9 cellular contexts compared by ENCODE assay signal in genomic region chr10:97072851-97073665, GRCh38.
DNase-seq lines count a peak whose midpoint lies in the region; ATAC-seq, FAIRE-seq and TF ChIP-seq lines count a peak whose summit lies in the region.
"Had no signal": no experiment of that assay in that cellular context is flagged by ENCODE, and none has a peak within 500 bp of the region (broad histone marks: within the 10 kb centered on the region; RNA-seq: fewer than 3 reads in every experiment).

No MANE protein-coding gene starts in this region.

- dilution Hi-C loops in endothelial cell of umbilical vein (cut with MboI; ENCODE audit: extremely low pct_ligation_motif_present, low sequenced_read_pairs), result no loop called here

- H3K27ac ChIP-seq in endothelial cell of umbilical vein (ENCODE audit: insufficient read depth, low read depth, low read length), result no peak overlapping the region

- POLR2A ChIA-PET in endothelial cell of umbilical vein (lab: Charles Lee), result no interaction called here

- H3K36me3 ChIP-seq in endothelial cell of umbilical vein (ENCODE audit: control insufficient read depth in 2 of 2, extremely low read depth in 1 of 2, insufficient read depth in 2 of 2, low read length in 2 of 2), result no peaks in the 10 kb centered on the region

- ATAC-seq in HG03135 (IDR thresholded peaks at IDR 0.05; ENCODE audit: unreplicated experiment), result peak; percentile 53
- peak; percentile 74 for ATAC-seq in activated CD8-positive, alpha-beta memory T cell treated with anti-CD3 and anti-CD28 coated beads, Interleukin-2, amount 10 ng/mL, durations not matched to agents 7 days and 5 days

- CTCF ChIA-PET in activated CD8-positive, alpha-beta memory T cell treated with anti-CD3 and anti-CD28 coated beads, Interleukin-2, amount 10 ng/mL, durations not matched to agents 7 days and 5 days (lab: Charles Lee), result interaction anchor here (0.5 to 6.5 kb wide), 51 partner anchors 9 to 698 kb away, joined by 3 to 158 read pairs (median 5); partner anchors contain the start of gene ARHGAP19
- CTCF ChIA-PET in endothelial cell of umbilical vein (lab: Charles Lee), result interaction anchor here (0.5 to 8.5 kb wide), 79 partner anchors 9 to 677 kb away, joined by 3 to 397 read pairs (median 5); partner anchors contain the start of genes ARHGAP19, FRAT1, FRAT2 and RRP12

- TF ChIP-seq CTCF in endothelial cell of umbilical vein (IDR thresholded peaks at IDR 0.05; ENCODE audit: extremely low read depth in 1 of 2, insufficient read depth in 1 of 2, low read depth in 1 of 2, low read length in 2 of 2), result peak; percentile 88 to 95

- FAIRE-seq in endothelial cell of umbilical vein (lab: Jason Lieb, UNC), result peak; percentile 81

- no peak overlapping the region for H3K27ac Mint-ChIP-seq in activated CD8-positive, alpha-beta memory T cell treated with anti-CD3 and anti-CD28 coated beads, Interleukin-2, amount 10 ng/mL, durations not matched to agents 7 days and 5 days
- H3K27ac Mint-ChIP-seq: activated naive CD4-positive, alpha-beta T cell treated with anti-CD3 and anti-CD28 coated beads, Interleukin-2, amount 50 U/mL, for 24 hours had no signal

- TF ChIP-seq POLR2A in endothelial cell of umbilical vein (IDR thresholded peaks at IDR 0.05; ENCODE audit: low read depth, low read length), result no peak

- peaks cover 12% of the 10 kb centered on the region for H3K4me1 Mint-ChIP-seq in activated CD8-positive, alpha-beta memory T cell treated with anti-CD3 and anti-CD28 coated beads, Interleukin-2, amount 10 ng/mL, durations not matched to agents 7 days and 5 days

- H2AFZ ChIP-seq in endothelial cell of umbilical vein (ENCODE audit: low read depth, low read length), result no peak overlapping the region

- BruUV-seq in endothelial cell of umbilical vein (replicated peaks; lab: Mats Ljungman, UMichigan), result no TSS peak

- H3K27me3 Mint-ChIP-seq in activated CD8-positive, alpha-beta memory T cell treated with anti-CD3 and anti-CD28 coated beads, Interleukin-2, amount 10 ng/mL, durations not matched to agents 7 days and 5 days, result peaks cover 12% of the 10 kb centered on the region

- H3K4me3 ChIP-seq in endothelial cell of umbilical vein (replicated peaks in 1 of 3; ENCODE audit: insufficient read depth in 1 of 3, low read depth in 1 of 3, low read length in 3 of 3), result no peak overlapping the region

- H3K9me1 ChIP-seq in endothelial cell of umbilical vein (replicated peaks; ENCODE audit: control insufficient read depth, extremely low read depth, insufficient read depth, low read length), result no peaks in the 10 kb centered on the region

- no peak overlapping the region for H3K4me3 Mint-ChIP-seq in activated CD8-positive, alpha-beta memory T cell treated with anti-CD3 and anti-CD28 coated beads, Interleukin-2, amount 10 ng/mL, durations not matched to agents 7 days and 5 days
- H3K4me3 Mint-ChIP-seq: activated naive CD4-positive, alpha-beta T cell treated with anti-CD3 and anti-CD28 coated beads, Interleukin-2, amount 50 U/mL, for 24 hours had no signal

- no peaks in the 10 kb centered on the region for H3K4me1 ChIP-seq in endothelial cell of umbilical vein (ENCODE audit: control insufficient read depth, extremely low read depth, insufficient read depth, low read length)

- peaks cover 2 to 4% of the 10 kb centered on the region in 2 experiments for H3K27me3 ChIP-seq in endothelial cell of umbilical vein (ENCODE audit: control insufficient read depth in 2 of 2, insufficient read depth in 2 of 2, low read length in 2 of 2)

- H3K79me2 ChIP-seq in endothelial cell of umbilical vein (ENCODE audit: control insufficient read depth, insufficient read depth, low read length), result no peaks in the 10 kb centered on the region

- H3K4me2 ChIP-seq in endothelial cell of umbilical vein (ENCODE audit: insufficient read depth, low read length), result no peak overlapping the region

- peaks cover 3% of the 10 kb centered on the region for H3K36me3 Mint-ChIP-seq in activated CD8-positive, alpha-beta memory T cell treated with anti-CD3 and anti-CD28 coated beads, Interleukin-2, amount 10 ng/mL, durations not matched to agents 7 days and 5 days
- H3K36me3 Mint-ChIP-seq: activated naive CD4-positive, alpha-beta T cell treated with anti-CD3 and anti-CD28 coated beads, Interleukin-2, amount 50 U/mL, for 24 hours had no signal

- intact Hi-C loops in endothelial cell of umbilical vein (cut with micrococcal nuclease), result loop anchor here (1.0 to 10.0 kb wide), 5 partner anchors 44 to 262 kb away; partner anchors contain the start of gene FRAT2

- DNase-seq in COR-L47 (lab: John Stamatoyannopoulos, UW) (peak; percentile 42), NOMO-1 treated with DMSO at 0.1 percent for 48 hours (lab: John Stamatoyannopoulos, UW; ENCODE audit: unreplicated experiment) (peak; percentile 55), endothelial cell of umbilical vein (ENCODE audit: low read depth, low spot score) (peak; percentile 78), mucosa of gallbladder (ENCODE audit: low spot score) (peak; percentile 85), GF-D8 (lab: John Stamatoyannopoulos, UW) (no peak)
- peak; percentile 86 for DNase-seq in activated CD8-positive, alpha-beta memory T cell treated with anti-CD3 and anti-CD28 coated beads, Interleukin-2, amount 10 ng/mL, durations not matched to agents 7 days and 5 days
- DNase-seq in stimulated activated CD8-positive, alpha-beta memory T cell treated with anti-CD3 and anti-CD28 coated beads, Interleukin-4, amount 100 ng/mL, for 48 hours, result peak; percentile 94

- H3K9me3 Mint-ChIP-seq in activated CD8-positive, alpha-beta memory T cell treated with anti-CD3 and anti-CD28 coated beads, Interleukin-2, amount 10 ng/mL, durations not matched to agents 7 days and 5 days (ENCODE audit: low read depth), result no peaks in the 10 kb centered on the region
- H3K9me3 Mint-ChIP-seq: activated naive CD4-positive, alpha-beta T cell treated with anti-CD3 and anti-CD28 coated beads, Interleukin-2, amount 50 U/mL, for 24 hours had no signal

- H3K9ac ChIP-seq in endothelial cell of umbilical vein (replicated peaks; ENCODE audit: extremely low read depth, insufficient read depth, low read length), result no peak overlapping the region

- H4K20me1 ChIP-seq in endothelial cell of umbilical vein (replicated peaks; ENCODE audit: control insufficient read depth, extremely low read depth, insufficient read depth, low read length), result no peaks in the 10 kb centered on the region

- H3K9me3 ChIP-seq in endothelial cell of umbilical vein (replicated peaks; ENCODE audit: control insufficient read depth, insufficient read depth, low read length), result no peaks in the 10 kb centered on the region

TF ChIP-seq in endothelial cell of umbilical vein, 7 proteins besides CTCF, POLR2A, EP300 and RAD21:
- TF ChIP-seq GATA2 (IDR thresholded peaks at IDR 0.05; ENCODE audit: insufficient read depth, insufficient read length, low read depth, low read length), result no peak
- TF ChIP-seq EZH2 (IDR thresholded peaks at IDR 0.05; ENCODE audit: borderline replicate concordance, low read depth, low read length, severe bottlenecking), result no peak
- no peak for TF ChIP-seq MYC (IDR thresholded peaks at IDR 0.05; ENCODE audit: low read depth, low read length)
- TF ChIP-seq JUN (IDR thresholded peaks at IDR 0.05; ENCODE audit: borderline replicate concordance, insufficient read depth, insufficient read length, low read depth), result no peak
- no peak for TF ChIP-seq MAX (IDR thresholded peaks at IDR 0.05; ENCODE audit: insufficient read depth, insufficient read length)
- TF ChIP-seq FOS (IDR thresholded peaks at IDR 0.05; ENCODE audit: borderline replicate concordance, insufficient read depth, low read length), result no peak
